15 cellular contexts compared by ENCODE assay signal in genomic region chr7:93736970-93737369, GRCh38.
"Had no signal": no experiment of that assay in that cellular context is flagged by ENCODE, and none has a peak within 500 bp of the region (broad histone marks: within the 10 kb centered on the region; RNA-seq: fewer than 3 reads in every experiment).

No MANE protein-coding gene starts in this region.

- DNase-seq: activated CD4-positive, alpha-beta T cell treated with anti-CD3 and anti-CD28 coated beads, Interleukin-2, amount 50 U/mL, for 1 hour; activated CD4-positive, CD25-positive, alpha-beta regulatory T cell; activated naive CD4-positive, alpha-beta T cell treated with anti-CD3 and anti-CD28 coated beads for 36 hours; activated T-cell treated with anti-CD3 and anti-CD28 coated beads for 4 hours; central memory CD4-positive, alpha-beta T cell; effector memory CD4-positive, alpha-beta T cell; hippocampal formation; left cardiac atrium; midbrain; stimulated activated CD4-positive, alpha-beta T cell treated with anti-CD3 and anti-CD28 coated beads, Interleukin-4, amount 100 ng/mL, for 4 hours; stomach had no signal

- H3K4me3 ChIP-seq: lung, skin epidermis, stomach, thoracic aorta had no signal

- H3K27ac ChIP-seq: epithelial cell of prostate, skin epidermis, stomach, thoracic aorta had no signal

- H3K36me3 ChIP-seq: stomach, thoracic aorta had no signal

- H3K27me3 ChIP-seq: stomach had no signal

- H3K9me3 ChIP-seq: stomach, thoracic aorta had no signal

- H3K4me1 ChIP-seq: stomach had no signal
